In genomic region chr1:156117414-156118174, GRCh38 we compare ENCODE assay signal across 1 cellular context.
TF ChIP-seq lines count a peak whose summit lies in the region.

No MANE protein-coding gene starts in this region.

TF ChIP-seq in endothelial cell of umbilical vein, 7 proteins besides CTCF, POLR2A, EP300 and RAD21 (continued from another document):
- TF ChIP-seq POLR2AphosphoS5 (IDR thresholded peaks at IDR 0.05; ENCODE audit: insufficient read depth, low read depth, low read length), result no peak
- no peak for TF ChIP-seq MYC (IDR thresholded peaks at IDR 0.05; ENCODE audit: low read depth, low read length)
- no peak for TF ChIP-seq MAX (IDR thresholded peaks at IDR 0.05; ENCODE audit: insufficient read depth, insufficient read length)
- no peak for TF ChIP-seq GATA2 (IDR thresholded peaks at IDR 0.05; ENCODE audit: insufficient read depth, insufficient read length, low read depth, low read length)
- no peak for TF ChIP-seq EZH2 (IDR thresholded peaks at IDR 0.05; ENCODE audit: borderline replicate concordance, low read depth, low read length, severe bottlenecking)
- no peak for TF ChIP-seq FOS (IDR thresholded peaks at IDR 0.05; ENCODE audit: borderline replicate concordance, insufficient read depth, low read length)
